Comparison of ENCODE assay signal across 7 cellular contexts in the genomic region with DNA sequence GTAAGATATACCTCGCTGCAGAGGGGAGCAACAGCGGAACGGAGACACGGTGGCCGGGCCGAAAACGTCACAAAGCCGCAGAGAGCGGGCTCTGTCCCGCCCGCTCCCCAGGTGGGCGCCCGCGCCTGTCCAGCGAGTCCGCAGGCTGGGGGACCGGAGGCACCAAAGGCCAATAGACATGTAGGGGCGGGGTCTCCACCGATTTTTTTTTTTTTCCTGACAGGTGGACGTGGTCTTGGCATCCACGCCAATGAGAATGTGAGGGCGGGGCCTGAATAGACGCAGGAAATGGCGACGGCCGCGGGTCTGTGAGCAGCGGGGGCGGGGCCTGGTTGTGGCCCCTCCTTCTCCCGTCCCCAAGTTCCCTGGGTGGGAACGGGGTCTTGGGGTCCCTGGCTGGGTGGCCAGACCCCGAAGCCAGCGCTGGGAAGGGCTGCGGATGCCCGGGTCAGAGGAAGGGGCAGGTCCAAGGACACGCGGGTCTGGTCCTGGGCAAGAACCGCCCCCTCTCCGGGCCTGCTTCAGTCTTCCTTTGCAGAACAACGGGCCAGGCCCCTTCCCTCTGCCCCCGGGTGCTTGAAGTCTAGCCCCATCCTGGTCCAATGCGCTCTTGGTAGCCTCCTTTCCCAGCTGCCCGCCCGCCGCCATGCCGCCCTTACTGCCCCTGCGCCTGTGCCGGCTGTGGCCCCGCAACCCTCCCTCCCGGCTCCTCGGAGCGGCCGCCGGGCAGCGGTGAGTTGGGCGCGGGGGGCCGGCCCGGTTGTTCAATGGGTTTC.
DNase-seq lines count a peak whose midpoint lies in the region; ATAC-seq and TF ChIP-seq lines count a peak whose summit lies in the region.

A gene with protein sequence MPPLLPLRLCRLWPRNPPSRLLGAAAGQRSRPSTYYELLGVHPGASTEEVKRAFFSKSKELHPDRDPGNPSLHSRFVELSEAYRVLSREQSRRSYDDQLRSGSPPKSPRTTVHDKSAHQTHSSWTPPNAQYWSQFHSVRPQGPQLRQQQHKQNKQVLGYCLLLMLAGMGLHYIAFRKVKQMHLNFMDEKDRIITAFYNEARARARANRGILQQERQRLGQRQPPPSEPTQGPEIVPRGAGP (plus strand): TSS at position 340 of the 776 bp plus-strand sequence. CDS start 307 bp downstream, at position 647.

- ATAC-seq in GM18868 (IDR thresholded peaks at IDR 0.05; ENCODE audit: unreplicated experiment) (peak; percentile 43), HG03175 (IDR thresholded peaks at IDR 0.05; ENCODE audit: unreplicated experiment) (peak; percentile 61)

- TF ChIP-seq CTCF in choroid plexus epithelial cell (conservative IDR thresholded peaks at IDR 0.05; ENCODE audit: low read depth, low read length), result no peak

- DNase-seq in NCI-H446 treated with DMSO at 0.1 percent for 48 hours (lab: John Stamatoyannopoulos, UW), result peak; percentile 84
- DNase-seq in activated CD4-positive, alpha-beta T cell treated with anti-CD3 and anti-CD28 coated beads for 48 hours, result peak; percentile 92
- peak; percentile 91 for DNase-seq in choroid plexus epithelial cell (ENCODE audit: low read depth)
- DNase-seq in kidney tubule cell (ENCODE audit: low spot score), result peak; percentile 93
- peak; percentile 68 to 87 for DNase-seq in stimulated activated CD4-positive, alpha-beta T cell treated with anti-CD3 and anti-CD28 coated beads, Interleukin-15, amount 100 ng/mL, for 48 hours (ENCODE audit: low read depth in 2 of 2)

- peak within 1 kb of the TSS; percentile 91 for H3K4me3 ChIP-seq in choroid plexus epithelial cell (ENCODE audit: low read depth, low read length)

Comparison
In these comparisons a context has a peak if more than half of its experiments do, and no peak if none do; other contexts are left out.
1. Peak in every context shown above with its lines: DNase-seq, ATAC-seq and H3K4me3 ChIP-seq.